Comparison of ENCODE assay signal across 22 cellular contexts in genomic region chr5:101437341-101437740, GRCh38.
DNase-seq lines count a peak whose midpoint lies in the region; FAIRE-seq and TF ChIP-seq lines count a peak whose summit lies in the region.
"Had no signal": no experiment of that assay in that cellular context is flagged by ENCODE, and none has a peak within 500 bp of the region (broad histone marks: within the 10 kb centered on the region; RNA-seq: fewer than 3 reads in every experiment).

No MANE protein-coding gene starts in this region.

- no peaks in the 10 kb centered on the region for H3K36me3 Mint-ChIP-seq in MCF 10A (ENCODE audit: insufficient read depth, unreplicated experiment)
- H3K36me3 Mint-ChIP-seq: CD4-positive, CD25-positive, alpha-beta regulatory T cell; CD8-positive, alpha-beta T cell had no signal

- H3K4me1 ChIP-seq in osteoblast (ENCODE audit: insufficient read depth, low read length) = no peaks in the 10 kb centered on the region
- H3K4me1 ChIP-seq in thyroid gland = peaks cover 0 to 6% of the 10 kb centered on the region in 2 donors
- H3K4me1 ChIP-seq: BLaER1, HAP-1 had no signal

- no peak for TF ChIP-seq CTCF in D721Med (IDR thresholded peaks at IDR 0.05; ENCODE audit: insufficient read depth, missing control alignments)
- TF ChIP-seq CTCF in osteoblast (IDR thresholded peaks at IDR 0.05; ENCODE audit: extremely low read depth, low read depth, low read length) = no peak
- TF ChIP-seq CTCF in MCF 10A (IDR thresholded peaks at IDR 0.05; ENCODE audit: unreplicated experiment) = no peak
- TF ChIP-seq CTCF in thyroid gland (IDR thresholded peaks at IDR 0.05) = no peak

- intact Hi-C loops in MCF 10A (cut with micrococcal nuclease) = no loop called here
- intact Hi-C loops in thyroid gland (cut with DNase I) = no loop called here

- POLR2A ChIA-PET in MCF 10A (lab: Yijun Ruan, JAX) = no interaction called here

- H3K27ac ChIP-seq in osteoblast (ENCODE audit: low read depth, low read length) (no peak overlapping the region), caudate nucleus (ENCODE audit: low read depth, low read length) (no peak overlapping the region), thyroid gland (no peak overlapping the region)
- H3K27ac ChIP-seq: BLaER1, C4-2B had no signal

- FAIRE-seq in D721Med (lab: Jason Lieb, UNC) = peak; percentile 72
- FAIRE-seq: GM12878, GM18507, H54 had no signal

- no peaks in the 10 kb centered on the region for H3K36me3 ChIP-seq in osteoblast (ENCODE audit: insufficient read depth, low read length)
- no peaks in the 10 kb centered on the region for H3K36me3 ChIP-seq in thyroid gland
- H3K36me3 ChIP-seq: BLaER1, HAP-1 had no signal

- no peak overlapping the region for H3K27ac Mint-ChIP-seq in MCF 10A (ENCODE audit: low read depth, unreplicated experiment)
- H3K27ac Mint-ChIP-seq: B cell; CD4-positive, CD25-positive, alpha-beta regulatory T cell; CD8-positive, alpha-beta T cell; HFFc6 had no signal

- CTCF ChIA-PET in MCF 10A (lab: Yijun Ruan, JAX) = no interaction called here

- H3K4me2 ChIP-seq in osteoblast (ENCODE audit: insufficient read depth, low read length) = no peak overlapping the region
- H3K4me2 ChIP-seq: BLaER1 had no signal

- no peak for TF ChIP-seq POLR2A in thyroid gland (IDR thresholded peaks at IDR 0.05)

- no peak overlapping the region for H3K4me3 Mint-ChIP-seq in MCF 10A (ENCODE audit: unreplicated experiment)
- H3K4me3 Mint-ChIP-seq: B cell; CD4-positive, CD25-positive, alpha-beta regulatory T cell; CD8-positive, alpha-beta T cell; HFFc6 had no signal

- no peaks in the 10 kb centered on the region for H3K27me3 Mint-ChIP-seq in MCF 10A (ENCODE audit: insufficient read depth, unreplicated experiment)
- H3K27me3 Mint-ChIP-seq: B cell; CD4-positive, CD25-positive, alpha-beta regulatory T cell had no signal

- peak overlapping the region; percentile 39 for H2AFZ ChIP-seq in osteoblast (ENCODE audit: low read length)

- no TSS peak for BruUV-seq in MCF 10A (replicated peaks; lab: Mats Ljungman, UMichigan)

- H3K4me3 ChIP-seq in osteoblast (ENCODE audit: insufficient read depth, low read length) = no peak overlapping the region
- H3K4me3 ChIP-seq in thyroid gland (replicated peaks in 1 of 3) = no peak overlapping the region
- H3K4me3 ChIP-seq: BLaER1, GM12878, HAP-1 had no signal

- no peaks in the 10 kb centered on the region for H3K9me3 ChIP-seq in osteoblast (ENCODE audit: low read depth, low read length)
- no peaks in the 10 kb centered on the region for H3K9me3 ChIP-seq in thyroid gland
- H3K9me3 ChIP-seq: BLaER1, Caco-2, HAP-1 had no signal

- no peaks in the 10 kb centered on the region for H3K79me2 ChIP-seq in osteoblast (ENCODE audit: insufficient read depth, low read length)

- H3K27me3 ChIP-seq in osteoblast (ENCODE audit: insufficient read depth, low read length) (no peaks in the 10 kb centered on the region), thyroid gland (no peaks in the 10 kb centered on the region)
- H3K27me3 ChIP-seq: BLaER1 had no signal

- H3K4me1 Mint-ChIP-seq in MCF 10A (ENCODE audit: insufficient read depth, unreplicated experiment) = no peaks in the 10 kb centered on the region
- H3K4me1 Mint-ChIP-seq: B cell; CD4-positive, CD25-positive, alpha-beta regulatory T cell had no signal

- no peaks in the 10 kb centered on the region for H3K9me3 Mint-ChIP-seq in MCF 10A (ENCODE audit: unreplicated experiment)
- H3K9me3 Mint-ChIP-seq: CD4-positive, CD25-positive, alpha-beta regulatory T cell; CD8-positive, alpha-beta T cell had no signal

- 76 to 86% methylated on average over 2 of the region's 2 CpGs for WGBS in thyroid gland, 2 donors

- DNase-seq in D721Med (ENCODE audit: insufficient read length, low spot score) = no peak
- peak; percentile 70 for DNase-seq in LHCN-M2 (ENCODE audit: low read depth)
- no peak for DNase-seq in osteoblast (ENCODE audit: insufficient read length, low spot score, missing footprints)
- no peak for DNase-seq in caudate nucleus (lab: John Stamatoyannopoulos, UW)
- DNase-seq in MCF 10A (ENCODE audit: unreplicated experiment) = no peak
- no peak for DNase-seq in thyroid gland
- DNase-seq: Caco-2; CD4-positive, CD25-positive, alpha-beta regulatory T cell; CD8-positive, alpha-beta T cell; DMS 273 treated with DMSO at 0.1 percent for 48 hours; DMS79; EL; GDM1; GOT3; HFFc6 had no signal

- H4K20me1 ChIP-seq in osteoblast (ENCODE audit: insufficient read depth, low read length) = no peaks in the 10 kb centered on the region
- H4K20me1 ChIP-seq: BLaER1 had no signal
